In genomic region chr7:351256-351655, GRCh38 we compare ENCODE assay signal across 10 cellular contexts.
DNase-seq lines count a peak whose midpoint lies in the region; ATAC-seq and TF ChIP-seq lines count a peak whose summit lies in the region.
"Had no signal": no experiment of that assay in that cellular context is flagged by ENCODE, and none has a peak within 500 bp of the region (broad histone marks: within the 10 kb centered on the region; RNA-seq: fewer than 3 reads in every experiment).

No MANE protein-coding gene starts in this region.

- H3K9me3 Mint-ChIP-seq in CD8-positive, alpha-beta T cell, result no peaks in the 10 kb centered on the region
- no peaks in the 10 kb centered on the region for H3K9me3 Mint-ChIP-seq in activated CD4-positive, alpha-beta memory T cell treated with anti-CD3 and anti-CD28 coated beads, Interleukin-2, amount 10 ng/mL, durations not matched to agents 7 days and 5 days
- H3K9me3 Mint-ChIP-seq in activated naive CD8-positive, alpha-beta T cell treated with anti-CD3 and anti-CD28 coated beads, Interleukin-2, amount 10 ng/mL, durations not matched to agents 7 days and 5 days, result no peaks in the 10 kb centered on the region
- no peaks in the 10 kb centered on the region; a peak in 1 of 5 replicates for H3K9me3 Mint-ChIP-seq in H9
- H3K9me3 Mint-ChIP-seq: activated naive CD4-positive, alpha-beta T cell treated with anti-CD3 and anti-CD28 coated beads, Interleukin-2, amount 50 U/mL, for 24 hours had no signal

- peaks cover 4% of the 10 kb centered on the region for H3K36me3 Mint-ChIP-seq in CD8-positive, alpha-beta T cell
- H3K36me3 Mint-ChIP-seq in activated CD4-positive, alpha-beta memory T cell treated with anti-CD3 and anti-CD28 coated beads, Interleukin-2, amount 10 ng/mL, durations not matched to agents 7 days and 5 days (ENCODE audit: low read depth), result no peaks in the 10 kb centered on the region
- H3K36me3 Mint-ChIP-seq in activated naive CD8-positive, alpha-beta T cell treated with anti-CD3 and anti-CD28 coated beads, Interleukin-2, amount 10 ng/mL, durations not matched to agents 7 days and 5 days, result peaks cover 3% of the 10 kb centered on the region
- no peaks in the 10 kb centered on the region for H3K36me3 Mint-ChIP-seq in H9 (ENCODE audit: insufficient read depth in 1 of 3, low read depth in 3 of 3)

- no peaks in the 10 kb centered on the region for H3K27me3 Mint-ChIP-seq in CD8-positive, alpha-beta T cell (ENCODE audit: low read depth)
- H3K27me3 Mint-ChIP-seq in activated CD4-positive, alpha-beta memory T cell treated with anti-CD3 and anti-CD28 coated beads, Interleukin-2, amount 10 ng/mL, durations not matched to agents 7 days and 5 days, result no peaks in the 10 kb centered on the region
- no peaks in the 10 kb centered on the region for H3K27me3 Mint-ChIP-seq in activated naive CD8-positive, alpha-beta T cell treated with anti-CD3 and anti-CD28 coated beads, Interleukin-2, amount 10 ng/mL, durations not matched to agents 7 days and 5 days
- H3K27me3 Mint-ChIP-seq in H9 (ENCODE audit: low read depth), result peaks cover 3% of the 10 kb centered on the region; the same call in 1 of the 2 replicates
- H3K27me3 Mint-ChIP-seq: activated naive CD4-positive, alpha-beta T cell treated with anti-CD3 and anti-CD28 coated beads, Interleukin-2, amount 50 U/mL, for 24 hours had no signal

- no peak for TF ChIP-seq CTCF in CD8-positive, alpha-beta T cell (IDR thresholded peaks at IDR 0.05)
- no peak for TF ChIP-seq CTCF in H9 (conservative IDR thresholded peaks at IDR 0.05)

- peaks cover 2% of the 10 kb centered on the region for H4K20me1 ChIP-seq in H9 (ENCODE audit: control insufficient read depth, insufficient read depth, insufficient read length)

- H4K5ac ChIP-seq in H9 (ENCODE audit: insufficient read length, low read depth, low read length), result no peak overlapping the region

- peak; percentile 42 to 84 (median 68) for DNase-seq in CD8-positive, alpha-beta T cell
- DNase-seq in activated CD4-positive, alpha-beta memory T cell treated with anti-CD3 and anti-CD28 coated beads, Interleukin-2, amount 10 ng/mL, durations not matched to agents 7 days and 5 days, result peak; percentile 74
- DNase-seq in activated naive CD8-positive, alpha-beta T cell treated with anti-CD3 and anti-CD28 coated beads, Interleukin-2, amount 10 ng/mL, durations not matched to agents 7 days and 5 days, result peak; percentile 74
- peak; percentile 56 to 62 for DNase-seq in stimulated activated CD4-positive, alpha-beta T cell treated with anti-CD3 and anti-CD28 coated beads, Interleukin-2, amount 100 ng/mL, for 24 hours
- DNase-seq in NCI-H2196 treated with DMSO at 0.1 percent for 48 hours (lab: John Stamatoyannopoulos, UW; ENCODE audit: unreplicated experiment) (no peak), H9 (no peak), islet precursor cell (no peak), NCI-H1105 treated with DMSO at 0.1 percent for 48 hours (lab: John Stamatoyannopoulos, UW) (no peak)
- DNase-seq: NCI-H2029 had no signal

- CTCF ChIA-PET in CD8-positive, alpha-beta T cell (lab: Charles Lee), result interaction anchor here (1.3 kb wide), 1 partner anchor 9 kb away, joined by 4 read pairs; no protein-coding TSS in a partner anchor
- CTCF ChIA-PET in activated CD4-positive, alpha-beta memory T cell treated with anti-CD3 and anti-CD28 coated beads, Interleukin-2, amount 10 ng/mL, durations not matched to agents 7 days and 5 days (lab: Charles Lee), result no interaction called here

- no peak overlapping the region for H2BK20ac ChIP-seq in H9 (ENCODE audit: low read depth, low read length, poor library complexity, severe bottlenecking)

- H3K23ac ChIP-seq in H9 (ENCODE audit: insufficient read length, low read depth, low read length), result no peak overlapping the region

- no CpG with 5 or more reads among the region's 20 CpGs for WGBS in H9 (ENCODE audit: extremely low coverage, insufficient read length, low lambda C conversion rate)

- POLR2A ChIA-PET in CD8-positive, alpha-beta T cell (lab: Charles Lee), result interaction anchor here (1.0 to 2.7 kb wide), 8 partner anchors 9 to 267 kb away, joined by 3 to 39 read pairs (median 6); no protein-coding TSS in a partner anchor
- POLR2A ChIA-PET in activated CD4-positive, alpha-beta memory T cell treated with anti-CD3 and anti-CD28 coated beads, Interleukin-2, amount 10 ng/mL, durations not matched to agents 7 days and 5 days (lab: Charles Lee), result interaction anchor here (0.8 to 3.0 kb wide), 3 partner anchors 11 to 522 kb away, joined by 3 to 27 read pairs (median 10); no protein-coding TSS in a partner anchor
- POLR2A ChIA-PET in activated naive CD8-positive, alpha-beta T cell treated with anti-CD3 and anti-CD28 coated beads, Interleukin-2, amount 10 ng/mL, durations not matched to agents 7 days and 5 days (lab: Charles Lee), result interaction anchor here (0.7 to 2.9 kb wide), 9 partner anchors 9 to 267 kb away, joined by 3 to 48 read pairs (median 5); no protein-coding TSS in a partner anchor

- H3K4me1 ChIP-seq in CD8-positive, alpha-beta T cell (ENCODE audit: insufficient read depth, low read length), result peaks cover 20% of the 10 kb centered on the region
- H3K4me1 ChIP-seq in H9 (ENCODE audit: insufficient read depth, low read length), result no peaks in the 10 kb centered on the region

- ATAC-seq in CD8-positive, alpha-beta T cell, result peak; percentile 84
- peak; percentile 83 for ATAC-seq in activated naive CD8-positive, alpha-beta T cell treated with anti-CD3 and anti-CD28 coated beads, Interleukin-2, amount 10 ng/mL, durations not matched to agents 7 days and 5 days (ENCODE audit: low read depth)

- no peak overlapping the region for H3K56ac ChIP-seq in H9 (ENCODE audit: insufficient read length, low read depth, low read length)

- no peak overlapping the region for H3K4ac ChIP-seq in H9 (ENCODE audit: low read depth, low read length)

- no peak overlapping the region for H4K8ac ChIP-seq in H9 (replicated peaks; ENCODE audit: insufficient read length, low read depth, low read length)

- no peak overlapping the region for H3K9ac ChIP-seq in H9 (ENCODE audit: extremely low read depth, insufficient read length, low read length)

- H3K4me3 ChIP-seq in CD8-positive, alpha-beta T cell (ENCODE audit: low read depth, low read length), result peak overlapping the region; percentile 53

- H3K79me1 ChIP-seq in H9 (ENCODE audit: insufficient read depth, low read depth, low read length, poor library complexity, severe bottlenecking), result no peaks in the 10 kb centered on the region

- H3K79me2 ChIP-seq in H9 (ENCODE audit: insufficient read depth, low read length), result no peaks in the 10 kb centered on the region

- peak overlapping the region; percentile 74 for H3K27ac ChIP-seq in CD8-positive, alpha-beta T cell (ENCODE audit: low read depth, low read length)
- no peak overlapping the region for H3K27ac ChIP-seq in H9 (ENCODE audit: insufficient read length, low read depth, low read length)

- H3K4me1 Mint-ChIP-seq in CD8-positive, alpha-beta T cell (ENCODE audit: low read depth), result peaks cover 20% of the 10 kb centered on the region
- H3K4me1 Mint-ChIP-seq in activated CD4-positive, alpha-beta memory T cell treated with anti-CD3 and anti-CD28 coated beads, Interleukin-2, amount 10 ng/mL, durations not matched to agents 7 days and 5 days, result peaks cover 14% of the 10 kb centered on the region
- H3K4me1 Mint-ChIP-seq in activated naive CD8-positive, alpha-beta T cell treated with anti-CD3 and anti-CD28 coated beads, Interleukin-2, amount 10 ng/mL, durations not matched to agents 7 days and 5 days, result peaks cover 11% of the 10 kb centered on the region
- H3K4me1 Mint-ChIP-seq in H9, result peaks cover 0 to 6% of the 10 kb centered on the region in 2 experiments; a peak in 1 of 4 replicates

- no peak overlapping the region for H3T11ph ChIP-seq in H9 (ENCODE audit: low read length)

- no peak overlapping the region for H3K4me2 ChIP-seq in H9 (ENCODE audit: insufficient read depth, insufficient read length, low read length)

- intact Hi-C loops in CD8-positive, alpha-beta T cell (cut with DNase I, micrococcal nuclease), result loop anchor here (1.0 to 2.0 kb wide), 3 partner anchors 11 to 267 kb away; no protein-coding TSS in a partner anchor

- H3K9me3 ChIP-seq in CD8-positive, alpha-beta T cell (ENCODE audit: low read length), result no peaks in the 10 kb centered on the region
- H3K9me3 ChIP-seq in H9 (ENCODE audit: control insufficient read depth, low read depth, low read length), result no peaks in the 10 kb centered on the region

- H2BK120ac ChIP-seq in H9 (ENCODE audit: low read depth, low read length, poor library complexity, severe bottlenecking), result no peak overlapping the region

- H3K4me3 Mint-ChIP-seq in CD8-positive, alpha-beta T cell, result no peak overlapping the region
- H3K4me3 Mint-ChIP-seq in activated CD4-positive, alpha-beta memory T cell treated with anti-CD3 and anti-CD28 coated beads, Interleukin-2, amount 10 ng/mL, durations not matched to agents 7 days and 5 days, result no peak overlapping the region
- no peak overlapping the region for H3K4me3 Mint-ChIP-seq in activated naive CD8-positive, alpha-beta T cell treated with anti-CD3 and anti-CD28 coated beads, Interleukin-2, amount 10 ng/mL, durations not matched to agents 7 days and 5 days
- no peak overlapping the region for H3K4me3 Mint-ChIP-seq in H9
- H3K4me3 Mint-ChIP-seq: activated naive CD4-positive, alpha-beta T cell treated with anti-CD3 and anti-CD28 coated beads, Interleukin-2, amount 50 U/mL, for 24 hours had no signal

- no peak overlapping the region for H2BK12ac ChIP-seq in H9 (ENCODE audit: insufficient read length, low read depth, low read length)

- H3K18ac ChIP-seq in H9 (ENCODE audit: insufficient read length, low read depth, low read length), result no peak overlapping the region

- no peak overlapping the region for H2BK5ac ChIP-seq in H9 (ENCODE audit: insufficient read length, low read length)

- H4K91ac ChIP-seq in H9 (ENCODE audit: insufficient read length, low read depth, low read length), result no peak overlapping the region

- no peak overlapping the region for H3K27ac Mint-ChIP-seq in CD8-positive, alpha-beta T cell
- no peak overlapping the region for H3K27ac Mint-ChIP-seq in activated CD4-positive, alpha-beta memory T cell treated with anti-CD3 and anti-CD28 coated beads, Interleukin-2, amount 10 ng/mL, durations not matched to agents 7 days and 5 days
- H3K27ac Mint-ChIP-seq in activated naive CD8-positive, alpha-beta T cell treated with anti-CD3 and anti-CD28 coated beads, Interleukin-2, amount 10 ng/mL, durations not matched to agents 7 days and 5 days, result no peak overlapping the region
- no peak overlapping the region for H3K27ac Mint-ChIP-seq in H9

- H2AK5ac ChIP-seq in H9 (ENCODE audit: insufficient read length, low read length), result no peak overlapping the region

- H2AFZ ChIP-seq in H9 (ENCODE audit: low read length), result no peak overlapping the region

- H3K27me3 ChIP-seq in CD8-positive, alpha-beta T cell (ENCODE audit: insufficient read depth, low read length), result no peaks in the 10 kb centered on the region
- no peaks in the 10 kb centered on the region for H3K27me3 ChIP-seq in H9 (ENCODE audit: insufficient read depth, low read length)

- no peak overlapping the region for H3K14ac ChIP-seq in H9 (ENCODE audit: insufficient read depth, low read length)

- peaks cover 5% of the 10 kb centered on the region for H3K36me3 ChIP-seq in CD8-positive, alpha-beta T cell (ENCODE audit: insufficient read depth, low read length)

- no peak overlapping the region for H2BK15ac ChIP-seq in H9 (ENCODE audit: low read depth, low read length)

- H3K23me2 ChIP-seq in H9 (ENCODE audit: insufficient read length, low read depth, low read length, poor library complexity, severe bottlenecking), result no peaks in the 10 kb centered on the region

Comparison
In these comparisons a context has a peak if more than half of its experiments do, and no peak if none do; other contexts are left out.
1. DNase-seq: peak in CD8-positive, alpha-beta T cell (7 of 7), activated CD4-positive, alpha-beta memory T cell treated with anti-CD3 and anti-CD28 coated beads, Interleukin-2, amount 10 ng/mL, durations not matched to agents 7 days and 5 days (single experiment), activated naive CD8-positive, alpha-beta T cell treated with anti-CD3 and anti-CD28 coated beads, Interleukin-2, amount 10 ng/mL, durations not matched to agents 7 days and 5 days (single experiment) and stimulated activated CD4-positive, alpha-beta T cell treated with anti-CD3 and anti-CD28 coated beads, Interleukin-2, amount 100 ng/mL, for 24 hours (2 of 2); none in NCI-H2196 treated with DMSO at 0.1 percent for 48 hours (single experiment), H9 (single experiment), islet precursor cell (single experiment) and NCI-H1105 treated with DMSO at 0.1 percent for 48 hours (single experiment).